In the genomic region with DNA sequence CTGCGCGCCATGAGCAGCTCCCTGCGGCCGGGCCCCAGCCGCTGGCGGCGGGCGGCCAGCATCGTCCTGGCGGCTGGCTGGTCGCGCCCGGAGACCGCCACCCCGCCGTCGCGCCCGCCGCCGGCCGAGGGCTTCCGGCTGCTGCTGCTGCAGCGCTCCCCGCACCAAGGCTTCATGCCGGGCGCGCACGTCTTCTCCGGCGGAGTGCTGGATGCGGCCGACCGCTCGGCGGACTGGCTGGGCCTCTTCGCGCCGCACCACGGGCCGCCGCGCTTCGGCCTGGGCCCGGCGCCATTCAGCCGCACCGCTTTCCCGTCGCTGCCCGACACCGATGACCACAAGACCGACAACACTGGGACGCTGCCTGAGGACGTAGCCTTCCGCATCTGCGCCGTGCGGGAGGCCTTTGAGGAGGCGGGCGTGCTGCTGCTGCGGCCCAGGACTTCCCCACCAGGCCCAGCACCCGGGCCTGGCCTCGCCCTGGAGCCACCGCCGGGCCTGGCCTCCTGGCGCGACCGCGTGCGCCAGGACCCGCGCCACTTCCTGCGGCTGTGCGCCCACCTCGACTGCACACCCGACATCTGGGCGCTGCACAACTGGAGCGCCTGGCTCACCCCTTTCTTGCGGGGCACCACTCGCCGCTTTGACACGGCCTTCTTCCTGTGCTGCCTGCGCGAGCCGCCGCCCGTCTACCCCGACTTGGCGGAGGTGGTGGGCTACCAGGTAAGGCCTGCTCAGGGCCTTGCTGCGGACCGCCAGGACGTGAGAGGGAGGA, we compare ENCODE assay signal across 1 cellular context.
TF ChIP-seq lines count a peak whose summit lies in the region.

No MANE protein-coding gene starts in this region.

TF ChIP-seq in A549, 52 proteins besides CTCF, POLR2A, EP300 and RAD21 (continued from another document):
- TF ChIP-seq, protein P1, sequence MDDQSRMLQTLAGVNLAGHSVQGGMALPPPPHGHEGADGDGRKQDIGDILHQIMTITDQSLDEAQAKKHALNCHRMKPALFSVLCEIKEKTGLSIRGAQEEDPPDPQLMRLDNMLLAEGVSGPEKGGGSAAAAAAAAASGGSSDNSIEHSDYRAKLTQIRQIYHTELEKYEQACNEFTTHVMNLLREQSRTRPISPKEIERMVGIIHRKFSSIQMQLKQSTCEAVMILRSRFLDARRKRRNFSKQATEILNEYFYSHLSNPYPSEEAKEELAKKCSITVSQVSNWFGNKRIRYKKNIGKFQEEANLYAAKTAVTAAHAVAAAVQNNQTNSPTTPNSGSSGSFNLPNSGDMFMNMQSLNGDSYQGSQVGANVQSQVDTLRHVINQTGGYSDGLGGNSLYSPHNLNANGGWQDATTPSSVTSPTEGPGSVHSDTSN (IDR thresholded peaks at IDR 0.05) = peak; percentile 3; the same call in 1 of the 2 replicates
- TF ChIP-seq EHMT2 (IDR thresholded peaks at IDR 0.05; ENCODE audit: low read depth) = no peak
- TF ChIP-seq TFCP2L1 (CRISPR knock-in tag; IDR thresholded peaks at IDR 0.05) = no peak
- TF ChIP-seq RNF2 (IDR thresholded peaks at IDR 0.05; ENCODE audit: borderline replicate concordance, low read depth) = no peak
- no peak for TF ChIP-seq MAZ (IDR thresholded peaks at IDR 0.05; ENCODE audit: borderline replicate concordance, low read depth, low read length)
- no peak for TF ChIP-seq ZC3H11A (IDR thresholded peaks at IDR 0.05)
- TF ChIP-seq, protein P2, sequence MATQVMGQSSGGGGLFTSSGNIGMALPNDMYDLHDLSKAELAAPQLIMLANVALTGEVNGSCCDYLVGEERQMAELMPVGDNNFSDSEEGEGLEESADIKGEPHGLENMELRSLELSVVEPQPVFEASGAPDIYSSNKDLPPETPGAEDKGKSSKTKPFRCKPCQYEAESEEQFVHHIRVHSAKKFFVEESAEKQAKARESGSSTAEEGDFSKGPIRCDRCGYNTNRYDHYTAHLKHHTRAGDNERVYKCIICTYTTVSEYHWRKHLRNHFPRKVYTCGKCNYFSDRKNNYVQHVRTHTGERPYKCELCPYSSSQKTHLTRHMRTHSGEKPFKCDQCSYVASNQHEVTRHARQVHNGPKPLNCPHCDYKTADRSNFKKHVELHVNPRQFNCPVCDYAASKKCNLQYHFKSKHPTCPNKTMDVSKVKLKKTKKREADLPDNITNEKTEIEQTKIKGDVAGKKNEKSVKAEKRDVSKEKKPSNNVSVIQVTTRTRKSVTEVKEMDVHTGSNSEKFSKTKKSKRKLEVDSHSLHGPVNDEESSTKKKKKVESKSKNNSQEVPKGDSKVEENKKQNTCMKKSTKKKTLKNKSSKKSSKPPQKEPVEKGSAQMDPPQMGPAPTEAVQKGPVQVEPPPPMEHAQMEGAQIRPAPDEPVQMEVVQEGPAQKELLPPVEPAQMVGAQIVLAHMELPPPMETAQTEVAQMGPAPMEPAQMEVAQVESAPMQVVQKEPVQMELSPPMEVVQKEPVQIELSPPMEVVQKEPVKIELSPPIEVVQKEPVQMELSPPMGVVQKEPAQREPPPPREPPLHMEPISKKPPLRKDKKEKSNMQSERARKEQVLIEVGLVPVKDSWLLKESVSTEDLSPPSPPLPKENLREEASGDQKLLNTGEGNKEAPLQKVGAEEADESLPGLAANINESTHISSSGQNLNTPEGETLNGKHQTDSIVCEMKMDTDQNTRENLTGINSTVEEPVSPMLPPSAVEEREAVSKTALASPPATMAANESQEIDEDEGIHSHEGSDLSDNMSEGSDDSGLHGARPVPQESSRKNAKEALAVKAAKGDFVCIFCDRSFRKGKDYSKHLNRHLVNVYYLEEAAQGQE (IDR thresholded peaks at IDR 0.05) = peak; percentile 61
- TF ChIP-seq, protein P3, sequence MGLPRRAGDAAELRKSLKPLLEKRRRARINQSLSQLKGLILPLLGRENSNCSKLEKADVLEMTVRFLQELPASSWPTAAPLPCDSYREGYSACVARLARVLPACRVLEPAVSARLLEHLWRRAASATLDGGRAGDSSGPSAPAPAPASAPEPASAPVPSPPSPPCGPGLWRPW (IDR thresholded peaks at IDR 0.05) = no peak
- TF ChIP-seq CHD2 (IDR thresholded peaks at IDR 0.05; ENCODE audit: low read length, partially characterized antibody) = no peak
- no peak for TF ChIP-seq HOXA7 (CRISPR knock-in tag; IDR thresholded peaks at IDR 0.05)
- no peak for TF ChIP-seq NPAS2 (CRISPR knock-in tag; IDR thresholded peaks at IDR 0.05; ENCODE audit: borderline replicate concordance)
- TF ChIP-seq FOSL2 (IDR thresholded peaks at IDR 0.05) = no peak
- TF ChIP-seq FOSL2 (CRISPR knock-in tag; IDR thresholded peaks at IDR 0.05) = no peak
- no peak for TF ChIP-seq FOXS1 (CRISPR knock-in tag; IDR thresholded peaks at IDR 0.05)
- TF ChIP-seq GATA3 (IDR thresholded peaks at IDR 0.05; ENCODE audit: borderline replicate concordance) = no peak
- no peak for TF ChIP-seq HEYL (CRISPR knock-in tag; IDR thresholded peaks at IDR 0.05)
- TF ChIP-seq PHF8 (IDR thresholded peaks at IDR 0.05; ENCODE audit: borderline replicate concordance, low read depth) = peak; percentile 66
- no peak for TF ChIP-seq CEBPB (IDR thresholded peaks at IDR 0.05)
- TF ChIP-seq, protein P4, sequence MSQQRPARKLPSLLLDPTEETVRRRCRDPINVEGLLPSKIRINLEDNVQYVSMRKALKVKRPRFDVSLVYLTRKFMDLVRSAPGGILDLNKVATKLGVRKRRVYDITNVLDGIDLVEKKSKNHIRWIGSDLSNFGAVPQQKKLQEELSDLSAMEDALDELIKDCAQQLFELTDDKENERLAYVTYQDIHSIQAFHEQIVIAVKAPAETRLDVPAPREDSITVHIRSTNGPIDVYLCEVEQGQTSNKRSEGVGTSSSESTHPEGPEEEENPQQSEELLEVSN (IDR thresholded peaks at IDR 0.05; ENCODE audit: borderline replicate concordance, low read depth) = peak; percentile 90
- TF ChIP-seq, protein P5, sequence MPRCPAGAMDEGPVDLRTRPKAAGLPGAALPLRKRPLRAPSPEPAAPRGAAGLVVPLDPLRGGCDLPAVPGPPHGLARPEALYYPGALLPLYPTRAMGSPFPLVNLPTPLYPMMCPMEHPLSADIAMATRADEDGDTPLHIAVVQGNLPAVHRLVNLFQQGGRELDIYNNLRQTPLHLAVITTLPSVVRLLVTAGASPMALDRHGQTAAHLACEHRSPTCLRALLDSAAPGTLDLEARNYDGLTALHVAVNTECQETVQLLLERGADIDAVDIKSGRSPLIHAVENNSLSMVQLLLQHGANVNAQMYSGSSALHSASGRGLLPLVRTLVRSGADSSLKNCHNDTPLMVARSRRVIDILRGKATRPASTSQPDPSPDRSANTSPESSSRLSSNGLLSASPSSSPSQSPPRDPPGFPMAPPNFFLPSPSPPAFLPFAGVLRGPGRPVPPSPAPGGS (IDR thresholded peaks at IDR 0.05) = no peak; the same call in 1 of the 3 replicates
- TF ChIP-seq, protein P6, sequence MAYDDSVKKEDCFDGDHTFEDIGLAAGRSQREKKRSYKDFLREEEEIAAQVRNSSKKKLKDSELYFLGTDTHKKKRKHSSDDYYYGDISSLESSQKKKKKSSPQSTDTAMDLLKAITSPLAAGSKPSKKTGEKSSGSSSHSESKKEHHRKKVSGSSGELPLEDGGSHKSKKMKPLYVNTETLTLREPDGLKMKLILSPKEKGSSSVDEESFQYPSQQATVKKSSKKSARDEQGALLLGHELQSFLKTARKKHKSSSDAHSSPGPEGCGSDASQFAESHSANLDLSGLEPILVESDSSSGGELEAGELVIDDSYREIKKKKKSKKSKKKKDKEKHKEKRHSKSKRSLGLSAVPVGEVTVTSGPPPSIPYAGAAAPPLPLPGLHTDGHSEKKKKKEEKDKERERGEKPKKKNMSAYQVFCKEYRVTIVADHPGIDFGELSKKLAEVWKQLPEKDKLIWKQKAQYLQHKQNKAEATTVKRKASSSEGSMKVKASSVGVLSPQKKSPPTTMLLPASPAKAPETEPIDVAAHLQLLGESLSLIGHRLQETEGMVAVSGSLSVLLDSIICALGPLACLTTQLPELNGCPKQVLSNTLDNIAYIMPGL (CRISPR knock-in tag; IDR thresholded peaks at IDR 0.05; ENCODE audit: borderline replicate concordance) = peak; percentile 80; the same call in 1 of the 2 replicates
- TF ChIP-seq CHD4 (IDR thresholded peaks at IDR 0.05; ENCODE audit: borderline replicate concordance) = no peak
- TF ChIP-seq SREBF2 (IDR thresholded peaks at IDR 0.05) = no peak
- no peak for TF ChIP-seq CBX8 (IDR thresholded peaks at IDR 0.05)
- TF ChIP-seq EHF (CRISPR knock-in tag; IDR thresholded peaks at IDR 0.05) = 0 out of 2 replicates have a peak, but pooled peaks have one; percentile 15
- peak; percentile 27; the same call in 1 of the 2 replicates for TF ChIP-seq HOXB13 (CRISPR knock-in tag; IDR thresholded peaks at IDR 0.05; ENCODE audit: low read depth)
- TF ChIP-seq SMC3 (IDR thresholded peaks at IDR 0.05) = no peak; the same call in 2 of the 3 replicates
- TF ChIP-seq, protein P7, sequence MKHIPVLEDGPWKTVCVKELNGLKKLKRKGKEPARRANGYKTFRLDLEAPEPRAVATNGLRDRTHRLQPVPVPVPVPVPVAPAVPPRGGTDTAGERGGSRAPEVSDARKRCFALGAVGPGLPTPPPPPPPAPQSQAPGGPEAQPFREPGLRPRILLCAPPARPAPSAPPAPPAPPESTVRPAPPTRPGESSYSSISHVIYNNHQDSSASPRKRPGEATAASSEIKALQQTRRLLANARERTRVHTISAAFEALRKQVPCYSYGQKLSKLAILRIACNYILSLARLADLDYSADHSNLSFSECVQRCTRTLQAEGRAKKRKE (CRISPR knock-in tag; IDR thresholded peaks at IDR 0.05; ENCODE audit: low read depth) = peak; percentile 44
